In the genomic region with DNA sequence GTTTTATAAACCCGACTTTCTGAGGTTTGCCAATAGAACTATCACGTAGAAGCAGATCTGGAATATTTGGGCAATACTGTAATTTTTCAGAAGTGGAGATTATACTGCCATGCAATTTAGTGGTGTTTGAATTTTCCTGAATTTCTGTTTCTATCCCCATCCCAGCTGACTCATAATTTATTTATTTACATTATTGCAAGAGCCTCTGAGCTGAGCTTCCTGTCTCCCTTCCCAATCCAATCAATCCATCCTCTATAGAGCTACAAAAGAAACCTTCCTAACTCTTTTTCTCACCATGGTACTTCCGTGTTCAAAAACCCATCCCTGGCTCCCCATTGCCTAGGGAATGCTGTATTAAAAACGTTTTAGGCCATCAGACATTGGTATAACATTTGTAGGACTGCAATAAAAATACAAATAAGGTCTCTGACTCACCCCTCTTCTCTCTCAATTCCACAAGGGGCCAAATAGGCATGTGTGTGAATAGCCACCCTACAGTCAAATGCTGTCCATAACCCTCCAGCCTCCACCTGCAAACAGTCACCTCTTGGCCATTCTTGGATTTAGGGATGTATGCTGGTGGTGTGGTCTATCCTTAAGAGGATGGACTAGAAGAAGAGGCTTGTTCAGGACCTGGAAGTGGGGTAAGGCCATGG, we compare ENCODE assay signal across 15 cellular contexts.
"Had no signal": no experiment of that assay in that cellular context is flagged by ENCODE, and none has a peak within 500 bp of the region (broad histone marks: within the 10 kb centered on the region; RNA-seq: fewer than 3 reads in every experiment).

No MANE protein-coding gene starts in this region.

- H3K4me2 ChIP-seq: smooth muscle cell had no signal

- H3K9me3 ChIP-seq: adrenal gland, thyroid gland had no signal

- ATAC-seq: activated CD4-positive, alpha-beta T cell treated with anti-CD3 and anti-CD28 coated beads for 36 hours; left lobe of liver; natural killer cell; right cardiac atrium had no signal

- H3K4me3 ChIP-seq: adrenal gland, smooth muscle cell, thyroid gland had no signal

- DNase-seq: activated CD4-positive, alpha-beta T cell treated with anti-CD3 and anti-CD28 coated beads for 36 hours; activated naive CD4-positive, alpha-beta T cell treated with Interleukin-2 at 50 U/mL for 16 hours; adrenal gland; effector memory CD4-positive, alpha-beta T cell; foreskin melanocyte; head of caudate nucleus; islet precursor cell; natural killer cell; posterior cingulate gyrus; right cardiac atrium; T1000; thyroid gland; WERI-Rb-1 had no signal

- H3K27ac Mint-ChIP-seq: activated CD4-positive, alpha-beta T cell treated with anti-CD3 and anti-CD28 coated beads for 36 hours; natural killer cell had no signal

- H3K36me3 ChIP-seq: adrenal gland, thyroid gland, WERI-Rb-1 had no signal

- H3K4me3 Mint-ChIP-seq: activated CD4-positive, alpha-beta T cell treated with anti-CD3 and anti-CD28 coated beads for 36 hours; natural killer cell had no signal

- H3K4me1 Mint-ChIP-seq: activated CD4-positive, alpha-beta T cell treated with anti-CD3 and anti-CD28 coated beads for 36 hours; natural killer cell had no signal

- H3K27me3 ChIP-seq: adrenal gland, thyroid gland had no signal

- H3K4me1 ChIP-seq: adrenal gland, thyroid gland had no signal

- H3K9me3 Mint-ChIP-seq: natural killer cell had no signal

- H3K27ac ChIP-seq: adrenal gland, thyroid gland, WERI-Rb-1 had no signal

- H3K36me3 Mint-ChIP-seq: natural killer cell had no signal
